Comparison of ENCODE assay signal across 36 cellular contexts in the genomic region with DNA sequence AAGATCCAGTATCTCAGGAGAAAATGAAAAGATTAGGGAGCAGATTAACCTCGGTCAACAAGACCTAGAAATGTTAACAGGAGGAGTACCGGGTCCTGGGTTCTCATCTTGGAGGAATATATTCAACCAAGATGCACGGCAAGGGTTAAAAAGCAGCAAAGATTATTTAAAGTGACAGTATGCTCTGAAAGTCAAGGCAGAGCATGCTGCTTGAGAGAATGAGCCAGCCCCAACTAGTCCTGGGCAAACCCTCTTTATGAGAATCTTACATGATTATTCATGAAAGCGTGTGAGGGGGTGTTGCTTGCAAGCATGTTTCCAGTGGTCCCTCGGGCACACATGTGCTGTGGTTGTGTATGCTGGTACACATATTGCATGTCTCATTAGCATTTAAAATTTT.
"Had no signal": no experiment of that assay in that cellular context is flagged by ENCODE, and none has a peak within 500 bp of the region (broad histone marks: within the 10 kb centered on the region; RNA-seq: fewer than 3 reads in every experiment).

No MANE protein-coding gene starts in this region.

- H3K27ac ChIP-seq: Peyer's patch, SJSA1, VCaP had no signal

- H3K4me3 Mint-ChIP-seq: activated B cell treated with CpG ODN at 0.5 μM for 24 hours; activated CD4-positive, alpha-beta memory T cell treated with anti-CD3 and anti-CD28 coated beads for 36 hours; activated naive CD4-positive, alpha-beta T cell treated with anti-CD3 and anti-CD28 coated beads, Interleukin-2, amount 10 ng/mL, durations not matched to agents 7 days and 5 days; activated naive CD8-positive, alpha-beta T cell; activated naive CD8-positive, alpha-beta T cell treated with anti-CD3 and anti-CD28 coated beads, Interleukin-2, amount 50 U/mL, for 24 hours; brain had no signal

- H3K9me3 Mint-ChIP-seq: activated B cell treated with CpG ODN at 0.5 μM for 24 hours; activated CD4-positive, alpha-beta memory T cell treated with anti-CD3 and anti-CD28 coated beads for 36 hours; activated naive CD4-positive, alpha-beta T cell treated with anti-CD3 and anti-CD28 coated beads, Interleukin-2, amount 10 ng/mL, durations not matched to agents 7 days and 5 days had no signal

- DNase-seq: activated B cell treated with CpG ODN at 0.5 μM for 24 hours; activated CD4-positive, alpha-beta memory T cell treated with anti-CD3 and anti-CD28 coated beads for 36 hours; activated CD4-positive, alpha-beta T cell treated with anti-CD3 and anti-CD28 coated beads for 4 hours; activated CD4-positive, alpha-beta T cell treated with anti-CD3 and anti-CD28 coated beads, Interleukin-2, amount 50 U/mL, for 1 hour; activated CD4-positive, CD25-positive, alpha-beta regulatory T cell treated with anti-CD3 and anti-CD28 coated beads, Interleukin-2, amount 50 U/mL, for 72 hours; activated CD8-positive, alpha-beta memory T cell treated with anti-CD3 and anti-CD28 coated beads, Interleukin-2, amount 50 U/mL, for 4 hours; activated effector memory CD4-positive, alpha-beta T cell treated with Interleukin-2 at 50 U/mL for 16 hours; activated naive CD4-positive, alpha-beta T cell treated with anti-CD3 and anti-CD28 coated beads, Interleukin-2, amount 10 ng/mL, durations not matched to agents 7 days and 5 days; activated naive CD8-positive, alpha-beta T cell treated with anti-CD3 and anti-CD28 coated beads, Interleukin-2, amount 50 U/mL, for 24 hours; activated T-cell treated with anti-CD3 and anti-CD28 coated beads, Interleukin-2, amount 50 U/mL, for 48 hours; anterior cingulate cortex; caudate nucleus; cerebellar nuclear complex; Kasumi-1; MG63; NCI-H1048; NCI-H1105 treated with DMSO at 0.1 percent for 48 hours; NCI-H1436; NCI-H1694; NCI-H1930; NCI-H2081 treated with DMSO at 0.1 percent for 48 hours; NCI-H510A; NCI-H526; NCI-H748 treated with DMSO at 0.1 percent for 48 hours; PC-3; Peyer's patch; RPMI8226; SHP77 treated with DMSO at 0.1 percent for 48 hours; SW 1271; T-helper 1 cell; T-helper 2 cell; T-helper 9 cell had no signal

- H3K4me3 ChIP-seq: MG63, Peyer's patch, SJSA1 had no signal

- H3K36me3 Mint-ChIP-seq: activated CD4-positive, alpha-beta memory T cell treated with anti-CD3 and anti-CD28 coated beads for 36 hours; activated naive CD4-positive, alpha-beta T cell treated with anti-CD3 and anti-CD28 coated beads, Interleukin-2, amount 10 ng/mL, durations not matched to agents 7 days and 5 days; activated naive CD8-positive, alpha-beta T cell; brain had no signal

- H3K27ac Mint-ChIP-seq: activated B cell treated with CpG ODN at 0.5 μM for 24 hours; activated CD4-positive, alpha-beta memory T cell treated with anti-CD3 and anti-CD28 coated beads for 36 hours; activated naive CD4-positive, alpha-beta T cell treated with anti-CD3 and anti-CD28 coated beads, Interleukin-2, amount 10 ng/mL, durations not matched to agents 7 days and 5 days; activated naive CD8-positive, alpha-beta T cell; activated naive CD8-positive, alpha-beta T cell treated with anti-CD3 and anti-CD28 coated beads, Interleukin-2, amount 50 U/mL, for 24 hours; brain had no signal

- H3K9me3 ChIP-seq: MG63, Peyer's patch had no signal

- H3K27me3 Mint-ChIP-seq: activated B cell treated with CpG ODN at 0.5 μM for 24 hours; activated CD4-positive, alpha-beta memory T cell treated with anti-CD3 and anti-CD28 coated beads for 36 hours; activated naive CD4-positive, alpha-beta T cell treated with anti-CD3 and anti-CD28 coated beads, Interleukin-2, amount 10 ng/mL, durations not matched to agents 7 days and 5 days; activated naive CD8-positive, alpha-beta T cell; activated naive CD8-positive, alpha-beta T cell treated with anti-CD3 and anti-CD28 coated beads, Interleukin-2, amount 50 U/mL, for 24 hours; brain had no signal

- H3K4me1 Mint-ChIP-seq: activated B cell treated with CpG ODN at 0.5 μM for 24 hours; activated naive CD4-positive, alpha-beta T cell treated with anti-CD3 and anti-CD28 coated beads, Interleukin-2, amount 10 ng/mL, durations not matched to agents 7 days and 5 days; activated naive CD8-positive, alpha-beta T cell treated with anti-CD3 and anti-CD28 coated beads, Interleukin-2, amount 50 U/mL, for 24 hours; brain had no signal

- H3K27me3 ChIP-seq: MG63, Peyer's patch, SJSA1 had no signal

- H3K4me1 ChIP-seq: Peyer's patch, SJSA1 had no signal

- H3K36me3 ChIP-seq: MG63, Peyer's patch, SJSA1 had no signal
